In the genomic region with DNA sequence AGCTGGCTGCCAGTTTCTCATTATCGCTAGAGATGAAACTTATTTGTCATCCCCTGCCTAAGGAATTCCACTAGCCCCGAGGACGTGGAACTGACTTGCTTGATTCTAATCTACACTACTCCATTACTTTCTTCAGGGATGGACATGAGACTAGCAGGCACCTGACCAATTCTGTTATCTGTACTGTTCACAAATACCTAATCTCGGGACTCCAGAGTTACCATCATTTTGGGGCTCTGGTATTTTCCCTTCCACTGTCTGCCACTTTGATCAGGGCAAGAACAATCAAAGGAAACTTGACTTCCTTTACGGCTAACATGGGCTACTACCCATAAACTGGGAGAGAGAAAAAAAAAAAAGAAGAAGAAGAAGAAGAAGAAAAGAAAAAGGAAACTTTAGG, we compare ENCODE assay signal across 12 cellular contexts. TPM values are rescaled to one million over a fixed set of nuclear protein-coding genes. Genes with fewer than 3 reads are reported as not detected.
A peak's percentile ranks its signal among the peaks of the same experiment; 100 is the strongest.
DNase-seq lines count a peak whose midpoint lies in the region; ATAC-seq and TF ChIP-seq lines count a peak whose summit lies in the region.
"Had no signal": no experiment of that assay in that cellular context is flagged by ENCODE, and none has a peak within 500 bp of the region (broad histone marks: within the 10 kb centered on the region; RNA-seq: fewer than 3 reads in every experiment).

No MANE protein-coding gene starts in this region.

- H3K4me1 ChIP-seq in left ventricle myocardium inferior (peaks cover 32% of the 10 kb centered on the region), endodermal cell (ENCODE audit: control insufficient read depth, insufficient read depth, low read length) (peaks cover 5% of the 10 kb centered on the region), osteoblast (ENCODE audit: insufficient read depth, low read length) (peaks cover 12% of the 10 kb centered on the region), vagina (peaks cover 34% of the 10 kb centered on the region)

- intact Hi-C loops in left ventricle myocardium inferior (cut with micrococcal nuclease) (no loop called here), Right ventricle myocardium inferior (cut with DNase I) (no loop called here), vagina (cut with DNase I) (no loop called here)

- H4K20me1 ChIP-seq in osteoblast (ENCODE audit: insufficient read depth, low read length): no peaks in the 10 kb centered on the region

- no peak overlapping the region for H3K4me3 Mint-ChIP-seq in endodermal cell

- TF ChIP-seq CTCF in left ventricle myocardium inferior (IDR thresholded peaks at IDR 0.05; ENCODE audit: borderline replicate concordance): no peak
- no peak for TF ChIP-seq CTCF in endodermal cell (conservative IDR thresholded peaks at IDR 0.05)
- TF ChIP-seq CTCF in osteoblast (IDR thresholded peaks at IDR 0.05; ENCODE audit: extremely low read depth, low read depth, low read length): no peak
- no peak for TF ChIP-seq CTCF in vagina (IDR thresholded peaks at IDR 0.05)

- no peak overlapping the region for H3K9ac ChIP-seq in endodermal cell (ENCODE audit: extremely low read depth, low read length, poor library complexity, severe bottlenecking)

- no peaks in the 10 kb centered on the region for H3K36me3 Mint-ChIP-seq in endodermal cell (ENCODE audit: low read depth)

- H3K79me2 ChIP-seq in osteoblast (ENCODE audit: insufficient read depth, low read length): no peaks in the 10 kb centered on the region

- no peaks in the 10 kb centered on the region for H3K36me3 ChIP-seq in left ventricle myocardium inferior
- no peaks in the 10 kb centered on the region for H3K36me3 ChIP-seq in endodermal cell (ENCODE audit: control insufficient read depth, insufficient read depth, low read length)
- H3K36me3 ChIP-seq in osteoblast (ENCODE audit: insufficient read depth, low read length): no peaks in the 10 kb centered on the region
- no peaks in the 10 kb centered on the region for H3K36me3 ChIP-seq in vagina

- H3K9me3 Mint-ChIP-seq in endodermal cell: no peaks in the 10 kb centered on the region

- H3K4me3 ChIP-seq in left ventricle myocardium inferior: peak overlapping the region; percentile 54
- no peak overlapping the region for H3K4me3 ChIP-seq in endodermal cell (ENCODE audit: low read length)
- H3K4me3 ChIP-seq in osteoblast (ENCODE audit: insufficient read depth, low read length): no peak overlapping the region
- no peak overlapping the region for H3K4me3 ChIP-seq in vagina

- H3K27ac Mint-ChIP-seq in endodermal cell: no peak overlapping the region

- H3K27me3 Mint-ChIP-seq in endodermal cell (ENCODE audit: insufficient read depth): peaks cover 19% of the 10 kb centered on the region

- no peak for ATAC-seq in Right ventricle myocardium inferior
- ATAC-seq in HG02678 (IDR thresholded peaks at IDR 0.05; ENCODE audit: unreplicated experiment): no peak
- no peak for ATAC-seq in GM18517 (IDR thresholded peaks at IDR 0.05; ENCODE audit: unreplicated experiment)

- H3K27me3 ChIP-seq in left ventricle myocardium inferior (ENCODE audit: low read depth) (no peaks in the 10 kb centered on the region), endodermal cell (ENCODE audit: control insufficient read depth, insufficient read depth, low read length, poor library complexity, severe bottlenecking) (no peaks in the 10 kb centered on the region), osteoblast (ENCODE audit: insufficient read depth, low read length) (no peaks in the 10 kb centered on the region), vagina (no peaks in the 10 kb centered on the region)

- H3K27ac ChIP-seq in left ventricle myocardium inferior (replicated peaks) (peak overlapping the region; percentile 75), endodermal cell (ENCODE audit: low read depth, low read length) (peak overlapping the region; percentile 33), osteoblast (ENCODE audit: low read depth, low read length) (no peak overlapping the region), vagina (peak overlapping the region; percentile 47)

- peaks cover 23% of the 10 kb centered on the region for H3K4me1 Mint-ChIP-seq in endodermal cell

- DNase-seq in left ventricle myocardium inferior: no peak
- DNase-seq in Right ventricle myocardium inferior (ENCODE audit: missing footprints): no peak
- no peak for DNase-seq in endodermal cell
- no peak for DNase-seq in osteoblast (ENCODE audit: insufficient read length, low spot score, missing footprints)
- DNase-seq in vagina (ENCODE audit: extremely low spot score in 2 of 2): no peak
- no peak for DNase-seq in NOMO-1 (lab: John Stamatoyannopoulos, UW; ENCODE audit: unreplicated experiment in 2 of 2)
- DNase-seq: activated CD4-positive, CD25-positive, alpha-beta regulatory T cell treated with anti-CD3 and anti-CD28 coated beads, Interleukin-2, amount 50 U/mL, for 72 hours; activated naive CD4-positive, alpha-beta T cell treated with Interleukin-2 at 50 U/mL for 16 hours; dorsolateral prefrontal cortex; NCI-H2081 treated with DMSO at 0.1 percent for 48 hours had no signal

- no peak for TF ChIP-seq POLR2A in vagina (IDR thresholded peaks at IDR 0.05)

- peak overlapping the region; percentile 97 for H2AFZ ChIP-seq in osteoblast (ENCODE audit: low read length)

- WGBS in endodermal cell (ENCODE audit: insufficient coverage in 1 of 2, insufficient read length in 1 of 2), 2 experiments: 74 to 91% methylated on average over 4 to 5 of the region's 5 CpGs

- no peaks in the 10 kb centered on the region for H3K9me3 ChIP-seq in left ventricle myocardium inferior (replicated peaks)
- H3K9me3 ChIP-seq in endodermal cell (ENCODE audit: control insufficient read depth, low read length): no peaks in the 10 kb centered on the region
- no peaks in the 10 kb centered on the region for H3K9me3 ChIP-seq in osteoblast (ENCODE audit: low read depth, low read length)
- no peaks in the 10 kb centered on the region for H3K9me3 ChIP-seq in vagina

- no peak overlapping the region for H3K4me2 ChIP-seq in osteoblast (ENCODE audit: insufficient read depth, low read length)

RNA-seq across cellular contexts. Expression of gene BMF, which starts 27.8 kb away (rescaled TPM):
- total RNA-seq in left ventricle myocardium inferior (3.1 TPM), Right ventricle myocardium inferior (3.2 TPM), endodermal cell (10 to 100 TPM; 48.3 to 53.5 TPM), osteoblast (8.0 TPM in 2 replicates), vagina (2.9 TPM)
- 42.5 TPM for polyA plus RNA-seq in endodermal cell (2013, experiment 1 of 2)
- polyA plus RNA-seq in endodermal cell (2013, experiment 2 of 2): 44.3 TPM

RNA-seq across cellular contexts. Expression of gene SRP14, which starts 41.9 kb away (rescaled TPM):
- total RNA-seq in left ventricle myocardium inferior: 240 TPM
- 232 TPM for total RNA-seq in Right ventricle myocardium inferior
- 100 to 1,000 TPM; 237 to 293 TPM for total RNA-seq in endodermal cell
- 519 TPM for polyA plus RNA-seq in endodermal cell (2013, experiment 1 of 2)
- 534 TPM for polyA plus RNA-seq in endodermal cell (2013, experiment 2 of 2)
- 81.4 and 97.2 TPM in 2 replicates for total RNA-seq in osteoblast
- 409 TPM for total RNA-seq in vagina
